18 cellular contexts compared by ENCODE assay signal in genomic region chr10:6840093-6840763, GRCh38.
DNase-seq lines count a peak whose midpoint lies in the region; ATAC-seq, FAIRE-seq and TF ChIP-seq lines count a peak whose summit lies in the region.
"Had no signal": no experiment of that assay in that cellular context is flagged by ENCODE, and none has a peak within 500 bp of the region (broad histone marks: within the 10 kb centered on the region; RNA-seq: fewer than 3 reads in every experiment).

No MANE protein-coding gene starts in this region.

- POLR2A ChIA-PET in A549 (lab: Yijun Ruan, JAX): no interaction called here
- POLR2A ChIA-PET in PC-3 (lab: Charles Lee; ENCODE audit: unreplicated experiment): no interaction called here

- no peak overlapping the region for H3K4me2 ChIP-seq in A549
- H3K4me2 ChIP-seq in fibroblast of lung (ENCODE audit: extremely low read depth, insufficient read depth, low read length): no peak overlapping the region
- H3K4me2 ChIP-seq in PC-3 (ENCODE audit: low read length): no peak overlapping the region

- no peaks in the 10 kb centered on the region for H3K27me3 ChIP-seq in fibroblast of lung (ENCODE audit: control insufficient read depth, insufficient read depth, low read length)
- no peaks in the 10 kb centered on the region for H3K27me3 ChIP-seq in PC-3 (ENCODE audit: low read length)
- H3K27me3 ChIP-seq: gastroesophageal sphincter had no signal

- ATAC-seq in A549 (no peak), PC-3 (no peak), GM21825 (IDR thresholded peaks at IDR 0.05; ENCODE audit: unreplicated experiment) (no peak)
- ATAC-seq: gastroesophageal sphincter, left lobe of liver, sciatic nerve had no signal

- H3K9me3 ChIP-seq in A549 (no peaks in the 10 kb centered on the region), fibroblast of lung (ENCODE audit: control insufficient read depth, insufficient read depth, low read depth, low read length) (no peaks in the 10 kb centered on the region), PC-3 (ENCODE audit: low read length) (no peaks in the 10 kb centered on the region)

- WGBS in A549 (ENCODE audit: missing lambda C conversion rate): 89% methylated on average over 12 of the region's 12 CpGs

- H3K9ac ChIP-seq in fibroblast of lung (ENCODE audit: insufficient read depth, low read length) (no peak overlapping the region), PC-3 (ENCODE audit: low read length) (no peak overlapping the region)

- TF ChIP-seq RAD21 in A549 (conservative IDR thresholded peaks at IDR 0.05 in 1 of 2, IDR thresholded peaks at IDR 0.05 in 1 of 2): no peak

- H3K36me3 ChIP-seq in fibroblast of lung (ENCODE audit: control insufficient read depth, insufficient read depth, low read length) (no peaks in the 10 kb centered on the region), PC-3 (ENCODE audit: low read depth, low read length) (no peaks in the 10 kb centered on the region)
- H3K36me3 ChIP-seq: gastroesophageal sphincter had no signal

- BruUV-seq in PC-3 (replicated peaks; lab: Mats Ljungman, UMichigan): no TSS peak

- no peak for TF ChIP-seq EP300 in A549 (IDR thresholded peaks at IDR 0.05)

- TF ChIP-seq CTCF in A549 (IDR thresholded peaks at IDR 0.05) (no peak), fibroblast of lung (conservative IDR thresholded peaks at IDR 0.05 in 1 of 2, IDR thresholded peaks at IDR 0.05 in 1 of 2; ENCODE audit: low read depth in 1 of 2, low read length in 2 of 2) (no peak), PC-3 (conservative IDR thresholded peaks at IDR 0.05; ENCODE audit: low read depth, low read length) (no peak)

- FAIRE-seq in A549 (lab: Jason Lieb, UNC): no peak
- FAIRE-seq: D721Med had no signal

- H3K4me1 ChIP-seq in A549 (no peaks in the 10 kb centered on the region; the same call in 2 of the 3 replicates), fibroblast of lung (ENCODE audit: control insufficient read depth, extremely low read depth, insufficient read depth, low read length) (no peaks in the 10 kb centered on the region), PC-3 (ENCODE audit: insufficient read depth, low read length) (no peaks in the 10 kb centered on the region)
- H3K4me1 ChIP-seq: gastroesophageal sphincter had no signal

- H3K4me3 ChIP-seq in A549 (no peak overlapping the region), fibroblast of lung (replicated peaks in 1 of 4; ENCODE audit: control extremely low read depth in 1 of 4, insufficient read depth in 1 of 4, low read depth in 3 of 4, low read length in 4 of 4) (no peak overlapping the region), PC-3 (ENCODE audit: low read length) (no peak overlapping the region)
- H3K4me3 ChIP-seq: gastroesophageal sphincter had no signal

- H3K9me2 ChIP-seq in PC-3 (replicated peaks; ENCODE audit: low read length): no peaks in the 10 kb centered on the region

- TF ChIP-seq POLR2A in A549 (IDR thresholded peaks at IDR 0.05; ENCODE audit: low read length): no peak

- H3K79me2 ChIP-seq in fibroblast of lung (ENCODE audit: control insufficient read depth, insufficient read depth, low read length): no peaks in the 10 kb centered on the region
- H3K79me2 ChIP-seq in PC-3 (ENCODE audit: low read length): no peaks in the 10 kb centered on the region

- H4K20me1 ChIP-seq in fibroblast of lung (ENCODE audit: control insufficient read depth, extremely low read depth, insufficient read depth, low read length) (no peaks in the 10 kb centered on the region), PC-3 (ENCODE audit: low read length) (no peaks in the 10 kb centered on the region)

- H2AFZ ChIP-seq in fibroblast of lung (ENCODE audit: low read length) (no peak overlapping the region), PC-3 (ENCODE audit: low read length) (no peak overlapping the region)

- DNase-seq in A549 (ENCODE audit: low read depth in 1 of 2, low spot score in 1 of 2) (no peak), GM04504 (ENCODE audit: low read depth) (peak; percentile 10), fibroblast of lung (ENCODE audit: low read depth in 2 of 2) (peak; percentile 3 to 54), PC-3 (no peak), activated gamma-delta T cell treated with Interleukin-2 at 50 U/mL for 16 hours (no peak), NCI-H82 treated with DMSO at 0.1 percent for 48 hours (lab: John Stamatoyannopoulos, UW; ENCODE audit: unreplicated experiment) (no peak)
- DNase-seq: GF-D8, KBM-7, NCI-H2171, NCI-H774, T-helper 1 cell had no signal

- intact Hi-C loops in PC-3 (cut with micrococcal nuclease): no loop called here

- no peaks in the 10 kb centered on the region for H3F3A ChIP-seq in PC-3 (ENCODE audit: low read length, unreplicated experiment)

- H3K27ac ChIP-seq in A549 (no peak overlapping the region), fibroblast of lung (ENCODE audit: insufficient read depth, low read length) (no peak overlapping the region), PC-3 (ENCODE audit: low read length) (no peak overlapping the region)
- H3K27ac ChIP-seq: VCaP had no signal

- CTCF ChIA-PET in A549 (lab: Yijun Ruan, JAX) (interaction anchor here (0.7 kb wide), 1 partner anchor 68 kb away, joined by 4 read pairs; no protein-coding TSS in a partner anchor), PC-3 (lab: Charles Lee) (no interaction called here)

TF ChIP-seq in A549, 52 proteins besides CTCF, POLR2A, EP300 and RAD21:
- peak in 1 of 2 experiments; percentile 31; a peak in 1 of 4 replicates for TF ChIP-seq CEBPB (IDR thresholded peaks at IDR 0.05)
- TF ChIP-seq SREBF2 (IDR thresholded peaks at IDR 0.05): no peak
- TF ChIP-seq FOSL2 (IDR thresholded peaks at IDR 0.05): 0 out of 2 replicates have a peak, but pooled peaks have one; percentile 10
- no peak for TF ChIP-seq FOSL2 (CRISPR knock-in tag; IDR thresholded peaks at IDR 0.05)

TF ChIP-seq in PFSK-1, 5 proteins besides CTCF, POLR2A, EP300 and RAD21:
- TF ChIP-seq TAF1 (IDR thresholded peaks at IDR 0.05; ENCODE audit: borderline replicate concordance, insufficient read depth, low read length) (no peak), POLR2AphosphoS5 (IDR thresholded peaks at IDR 0.05; ENCODE audit: low read depth, low read length) (no peak), SIN3A (IDR thresholded peaks at IDR 0.05; ENCODE audit: borderline replicate concordance, insufficient read depth, low read length) (no peak), FOXP2 (optimal IDR thresholded peaks at IDR 0.05; ENCODE audit: borderline replicate concordance, extremely low read depth, extremely low read length, insufficient read depth) (no peak), REST (IDR thresholded peaks at IDR 0.05; ENCODE audit: insufficient read depth in 1 of 2, low read depth in 2 of 2, low read length in 2 of 2) (peak; percentile 27 to 68; a peak in 1 of 4 replicates)

Comparison
In these comparisons a context has a peak if more than half of its experiments do, and no peak if none do; other contexts are left out.
1. DNase-seq: peak in GM04504 (single experiment) and fibroblast of lung (2 of 2); none in A549 (0 of 2), PC-3 (single experiment), activated gamma-delta T cell treated with Interleukin-2 at 50 U/mL for 16 hours (single experiment) and NCI-H82 treated with DMSO at 0.1 percent for 48 hours (single experiment).